ENCODE assay signal across 8 cellular contexts in the genomic region with DNA sequence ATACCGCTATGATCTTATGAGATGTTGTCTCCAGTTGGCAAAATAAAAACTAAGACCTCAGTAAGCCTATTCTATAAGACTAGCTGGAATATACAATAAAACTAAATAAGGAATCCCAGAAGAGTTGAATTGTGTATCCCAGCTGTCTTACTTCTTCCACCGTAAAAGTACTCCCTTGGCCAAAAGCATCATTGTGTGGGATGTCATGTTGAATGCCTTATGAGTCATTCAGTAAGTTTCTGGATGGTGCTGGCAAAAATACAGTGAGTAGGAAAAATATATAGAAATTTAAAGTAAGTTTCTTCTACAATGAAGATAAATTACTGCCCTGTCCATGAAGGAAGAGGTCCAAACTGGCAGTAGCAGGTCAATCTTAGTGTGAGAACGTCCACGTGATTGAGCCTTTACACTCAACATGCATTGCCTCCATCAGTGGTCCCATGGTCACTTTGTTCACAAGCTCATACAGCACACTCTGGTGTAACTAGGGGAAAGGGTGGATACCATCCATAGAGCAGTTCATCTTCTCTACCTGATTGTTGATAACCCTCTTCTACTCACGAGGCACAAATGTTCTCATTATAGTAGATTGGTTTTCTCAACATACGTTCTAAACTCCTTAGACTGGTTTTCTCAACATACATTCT. TPM values are rescaled to one million over a fixed set of nuclear protein-coding genes. Genes with fewer than 3 reads are reported as not detected.
DNase-seq lines count a peak whose midpoint lies in the region; ATAC-seq and TF ChIP-seq lines count a peak whose summit lies in the region.

No MANE protein-coding gene starts in this region.

- no peak for TF ChIP-seq RAD21 in IMR-90 (IDR thresholded peaks at IDR 0.05; ENCODE audit: low read length)

- no peak for TF ChIP-seq POLR2A in IMR-90 (IDR thresholded peaks at IDR 0.05; ENCODE audit: low read depth, low read length)

- H3K4me3 ChIP-seq in IMR-90 (ENCODE audit: insufficient read depth, low read depth, low read length) (no peak overlapping the region), brain microvascular endothelial cell (ENCODE audit: low read depth, low read length) (no peak overlapping the region), smooth muscle cell (no peak overlapping the region), hepatocyte (no peak overlapping the region)

- H2AFZ ChIP-seq in IMR-90 (replicated peaks; ENCODE audit: low read length, poor library complexity) (peak overlapping the region; percentile 48), smooth muscle cell (ENCODE audit: low read depth) (no peak overlapping the region), hepatocyte (no peak overlapping the region)

- H3K27me3 ChIP-seq in IMR-90 (ENCODE audit: control insufficient read depth, insufficient read depth, low read length): peaks cover 8% of the 10 kb centered on the region
- H3K27me3 ChIP-seq in brain microvascular endothelial cell (replicated peaks): no peaks in the 10 kb centered on the region
- no peaks in the 10 kb centered on the region for H3K27me3 ChIP-seq in smooth muscle cell (ENCODE audit: low read depth)
- no peaks in the 10 kb centered on the region for H3K27me3 ChIP-seq in hepatocyte

- dilution Hi-C loops in IMR-90 (cut with HindIII; ENCODE audit: low sequenced_read_pairs, unreplicated experiment): no loop called here

- WGBS in IMR-90 (ENCODE audit: extremely low coverage in 2 of 2, insufficient read length in 1 of 2), 2 experiments: no CpG with 5 or more reads among the region's 6 CpGs
- 82% methylated on average over 6 of the region's 6 CpGs for WGBS in smooth muscle cell (ENCODE audit: low lambda C conversion rate)
- 92% methylated on average over 6 of the region's 6 CpGs for WGBS in hepatocyte (ENCODE audit: low lambda C conversion rate, missing lambda C conversion rate)

- H3K36me3 ChIP-seq in IMR-90 (ENCODE audit: control insufficient read depth, insufficient read depth, low read length) (no peaks in the 10 kb centered on the region), brain microvascular endothelial cell (replicated peaks) (no peaks in the 10 kb centered on the region), smooth muscle cell (ENCODE audit: low read depth) (no peaks in the 10 kb centered on the region), hepatocyte (replicated peaks; ENCODE audit: insufficient read depth, low read depth) (no peaks in the 10 kb centered on the region)

- in situ Hi-C loops in IMR-90 (cut with MboI; ENCODE audit: low sequenced_read_pairs): no loop called here
- in situ Hi-C loops in brain microvascular endothelial cell (cut with HindIII; ENCODE audit: low pct_ligation_motif_present, low sequenced_read_pairs): no loop called here

- H3F3A ChIP-seq in smooth muscle cell (ENCODE audit: low read depth): no peaks in the 10 kb centered on the region

- H4K91ac ChIP-seq in IMR-90 (ENCODE audit: insufficient read depth, low read depth, low read length): no peak overlapping the region

- H3K79me1 ChIP-seq in IMR-90 (ENCODE audit: low read depth in 1 of 2, low read length in 2 of 2): no peaks in the 10 kb centered on the region

- H3K14ac ChIP-seq in IMR-90 (replicated peaks; ENCODE audit: low read depth, low read length): 0 out of 2 replicates have a peak overlapping the region, but pooled peaks have one; percentile 33

- CTCF ChIA-PET in activated CD4-positive, alpha-beta T cell treated with anti-CD3 and anti-CD28 coated beads, Interleukin-2, amount 10 ng/mL, durations not matched to agents 7 days and 5 days (lab: Charles Lee): interaction anchor here (0.7 to 2.5 kb wide), 10 partner anchors 11 to 123 kb away, joined by 3 to 18 read pairs (median 4); partner anchors contain the start of genes ABCC10 and ZNF318
- CTCF ChIA-PET in IMR-90 (lab: Yijun Ruan, JAX): no interaction called here

- no peak overlapping the region for H4K5ac ChIP-seq in IMR-90 (ENCODE audit: low read depth, low read length)

- POLR2A ChIA-PET in activated CD4-positive, alpha-beta T cell treated with anti-CD3 and anti-CD28 coated beads, Interleukin-2, amount 10 ng/mL, durations not matched to agents 7 days and 5 days (lab: Charles Lee): interaction anchor here (0.7 kb wide), 1 partner anchor 210 kb away, joined by 3 read pairs; no protein-coding TSS in a partner anchor
- POLR2A ChIA-PET in IMR-90 (lab: Charles Lee; ENCODE audit: unreplicated experiment): no interaction called here

- peak overlapping the region; percentile 41 for H3K4me3 Mint-ChIP-seq in activated CD4-positive, alpha-beta T cell treated with anti-CD3 and anti-CD28 coated beads, Interleukin-2, amount 10 ng/mL, durations not matched to agents 7 days and 5 days

- H3K79me2 ChIP-seq in smooth muscle cell (ENCODE audit: low read depth) (no peaks in the 10 kb centered on the region), hepatocyte (no peaks in the 10 kb centered on the region)

- H3K9me2 ChIP-seq in hepatocyte (replicated peaks; ENCODE audit: insufficient read depth): no peaks in the 10 kb centered on the region

- no peak overlapping the region for H3K23ac ChIP-seq in IMR-90 (ENCODE audit: low read depth, low read length)

- intact Hi-C loops in IMR-90 (cut with micrococcal nuclease): no loop called here

- H3K36me3 Mint-ChIP-seq in activated CD4-positive, alpha-beta T cell treated with anti-CD3 and anti-CD28 coated beads, Interleukin-2, amount 10 ng/mL, durations not matched to agents 7 days and 5 days (ENCODE audit: low read depth): peaks cover 20% of the 10 kb centered on the region

- no peak overlapping the region for H2BK20ac ChIP-seq in IMR-90 (ENCODE audit: low read depth, low read length)

- peak; percentile 87 for ATAC-seq in IMR-90 (ENCODE audit: low read depth)
- ATAC-seq in HG02759 (IDR thresholded peaks at IDR 0.05; ENCODE audit: unreplicated experiment): no peak

- no peak overlapping the region for H2BK120ac ChIP-seq in IMR-90 (ENCODE audit: low read depth, low read length)

- H3K18ac ChIP-seq in IMR-90 (ENCODE audit: low read depth, low read length): no peak overlapping the region

- H2BK15ac ChIP-seq in IMR-90 (ENCODE audit: low read depth, low read length): no peak overlapping the region

- peaks cover 49% of the 10 kb centered on the region for H3K27me3 Mint-ChIP-seq in activated CD4-positive, alpha-beta T cell treated with anti-CD3 and anti-CD28 coated beads, Interleukin-2, amount 10 ng/mL, durations not matched to agents 7 days and 5 days

- no peak overlapping the region for H2AK9ac ChIP-seq in IMR-90 (replicated peaks; ENCODE audit: low read depth, low read length, poor library complexity)

- no peaks in the 10 kb centered on the region for H3K9me3 ChIP-seq in IMR-90 (ENCODE audit: control insufficient read depth, insufficient read depth, low read length)
- H3K9me3 ChIP-seq in smooth muscle cell (replicated peaks; ENCODE audit: low read depth): no peaks in the 10 kb centered on the region
- H3K9me3 ChIP-seq in hepatocyte (ENCODE audit: low read depth): no peaks in the 10 kb centered on the region

- no peak overlapping the region for H3K27ac ChIP-seq in IMR-90 (ENCODE audit: insufficient read depth, low read length)
- H3K27ac ChIP-seq in brain microvascular endothelial cell: peak overlapping the region; percentile 32
- peak overlapping the region; percentile 8 for H3K27ac ChIP-seq in smooth muscle cell (ENCODE audit: low read depth)
- no peak overlapping the region for H3K27ac ChIP-seq in hepatocyte

- peak overlapping the region; percentile 35; the same call in 1 of the 2 replicates for H3K4ac ChIP-seq in IMR-90 (ENCODE audit: low read depth, low read length)

- no TSS peak for BruUV-seq in IMR-90 (replicated peaks; lab: Mats Ljungman, UMichigan)

- H4K20me1 ChIP-seq in IMR-90 (ENCODE audit: insufficient read depth, low read length) (no peaks in the 10 kb centered on the region), smooth muscle cell (ENCODE audit: low read depth) (no peaks in the 10 kb centered on the region), hepatocyte (ENCODE audit: insufficient read depth, poor library complexity, severe bottlenecking) (no peaks in the 10 kb centered on the region)

- H3K4me1 ChIP-seq in IMR-90 (ENCODE audit: control insufficient read depth, insufficient read depth, low read length): peaks cover 2% of the 10 kb centered on the region
- H3K4me1 ChIP-seq in smooth muscle cell (ENCODE audit: low read depth): no peaks in the 10 kb centered on the region
- H3K4me1 ChIP-seq in hepatocyte (ENCODE audit: insufficient read depth): no peaks in the 10 kb centered on the region

- H3K4me1 Mint-ChIP-seq in activated CD4-positive, alpha-beta T cell treated with anti-CD3 and anti-CD28 coated beads, Interleukin-2, amount 10 ng/mL, durations not matched to agents 7 days and 5 days: peaks cover 51% of the 10 kb centered on the region

- peaks cover 4% of the 10 kb centered on the region for H3K9me3 Mint-ChIP-seq in activated CD4-positive, alpha-beta T cell treated with anti-CD3 and anti-CD28 coated beads, Interleukin-2, amount 10 ng/mL, durations not matched to agents 7 days and 5 days

- no peak overlapping the region for H3K9ac ChIP-seq in IMR-90 (ENCODE audit: low read depth, low read length)
- H3K9ac ChIP-seq in smooth muscle cell (ENCODE audit: low read depth): no peak overlapping the region

- H3K27ac Mint-ChIP-seq in activated CD4-positive, alpha-beta T cell treated with anti-CD3 and anti-CD28 coated beads, Interleukin-2, amount 10 ng/mL, durations not matched to agents 7 days and 5 days: peak overlapping the region; percentile 93

- H4K8ac ChIP-seq in IMR-90 (ENCODE audit: low read depth in 2 of 2, low read length in 2 of 2): no peak overlapping the region; a peak in 1 of 4 replicates

- H3K4me2 ChIP-seq in IMR-90 (ENCODE audit: low read depth, low read length): no peak overlapping the region
- H3K4me2 ChIP-seq in smooth muscle cell: peak overlapping the region; percentile 5
- no peak overlapping the region for H3K4me2 ChIP-seq in hepatocyte

- no peak overlapping the region; the same call in 1 of the 2 replicates for H2AK5ac ChIP-seq in IMR-90 (ENCODE audit: low read depth, low read length)

- no peak overlapping the region for H2BK5ac ChIP-seq in IMR-90 (ENCODE audit: low read depth, low read length, poor library complexity, severe bottlenecking)

- no peak overlapping the region for H3K56ac ChIP-seq in IMR-90 (ENCODE audit: extremely low read depth, insufficient read depth, low read length)

- TF ChIP-seq CTCF in IMR-90 (conservative IDR thresholded peaks at IDR 0.05; ENCODE audit: low read depth, low read length) (no peak), brain microvascular endothelial cell (IDR thresholded peaks at IDR 0.05; ENCODE audit: low read depth, low read length, missing control alignments) (no peak), smooth muscle cell (IDR thresholded peaks at IDR 0.05; ENCODE audit: borderline replicate concordance, insufficient read depth, poor library complexity, severe bottlenecking) (no peak), hepatocyte (IDR thresholded peaks at IDR 0.05; ENCODE audit: poor library complexity) (no peak)

- DNase-seq in activated CD4-positive, alpha-beta T cell treated with anti-CD3 and anti-CD28 coated beads, Interleukin-2, amount 10 ng/mL, durations not matched to agents 7 days and 5 days: no peak
- no peak for DNase-seq in activated CD4-positive, alpha-beta T cell treated with anti-CD3 and anti-CD28 coated beads for 1 hour
- DNase-seq in IMR-90: peak; percentile 84
- DNase-seq in brain microvascular endothelial cell: peak; percentile 47
- DNase-seq in smooth muscle cell (lab: John Stamatoyannopoulos, UW; ENCODE audit: unreplicated experiment): no peak
- DNase-seq in hepatocyte (ENCODE audit: low spot score): no peak
- DNase-seq in DMS153 treated with DMSO at 0.1 percent for 48 hours (lab: John Stamatoyannopoulos, UW; ENCODE audit: unreplicated experiment): no peak

- peaks cover 2% of the 10 kb centered on the region; the same call in 1 of the 2 replicates for H3K9me1 ChIP-seq in IMR-90 (ENCODE audit: insufficient read depth, low read length)

RNA-seq across cellular contexts. Expression of gene ZNF318, which starts 13.7 kb away (rescaled TPM):
- 10 to 100 TPM; 12.8 to 14.5 TPM for total RNA-seq in activated CD4-positive, alpha-beta T cell treated with anti-CD3 and anti-CD28 coated beads, Interleukin-2, amount 10 ng/mL, durations not matched to agents 7 days and 5 days
- 5.6 and 5.7 TPM in 2 replicates for total RNA-seq in IMR-90 (2012; rRNA removed)
- 6.6 and 6.7 TPM in 2 replicates for polyA plus RNA-seq in IMR-90 (2012; rRNA removed)
- polyA plus RNA-seq in IMR-90 (2012; cell fraction: cytosol; rRNA removed): 2.5 and 2.8 TPM in 2 replicates
- polyA plus RNA-seq in IMR-90 (2012; cell fraction: nucleus; rRNA removed; ENCODE audit: low replicate concordance): 7.3 and 14.8 TPM in 2 replicates
- 13.8 and 14.7 TPM in 2 replicates for total RNA-seq in smooth muscle cell
- 5.8 and 6.7 TPM in 2 replicates for polyA plus RNA-seq in smooth muscle cell
- total RNA-seq in hepatocyte: 13.4 and 14.4 TPM in 2 replicates
- 6.4 and 6.9 TPM in 2 replicates for polyA plus RNA-seq in hepatocyte

RNA-seq across cellular contexts. Expression of gene ABCC10, which starts 44.2 kb away (rescaled TPM):
- total RNA-seq in activated CD4-positive, alpha-beta T cell treated with anti-CD3 and anti-CD28 coated beads, Interleukin-2, amount 10 ng/mL, durations not matched to agents 7 days and 5 days: 10 to 100 TPM; 47.1 to 53.2 TPM
- total RNA-seq in IMR-90 (2012; rRNA removed) (4.7 and 7.0 TPM in 2 replicates), smooth muscle cell (11.2 and 12.5 TPM in 2 replicates), hepatocyte (16.7 and 17.6 TPM in 2 replicates)
- polyA plus RNA-seq in IMR-90 (2012; rRNA removed) (26.3 and 28.0 TPM in 2 replicates), smooth muscle cell (17.8 and 35.0 TPM in 2 replicates), hepatocyte (33.3 and 41.3 TPM in 2 replicates)
- 12.0 and 19.1 TPM in 2 replicates for polyA plus RNA-seq in IMR-90 (2012; cell fraction: cytosol; rRNA removed)
- polyA plus RNA-seq in IMR-90 (2012; cell fraction: nucleus; rRNA removed; ENCODE audit: low replicate concordance): 49.8 and 115 TPM in 2 replicates

Comparison
In these comparisons a context has a peak if more than half of its experiments do, and no peak if none do; other contexts are left out.
1. DNase-seq: peak in IMR-90 (single experiment) and brain microvascular endothelial cell (single experiment); none in activated CD4-positive, alpha-beta T cell treated with anti-CD3 and anti-CD28 coated beads, Interleukin-2, amount 10 ng/mL, durations not matched to agents 7 days and 5 days (single experiment), activated CD4-positive, alpha-beta T cell treated with anti-CD3 and anti-CD28 coated beads for 1 hour (single experiment), smooth muscle cell (single experiment), hepatocyte (single experiment) and DMS153 treated with DMSO at 0.1 percent for 48 hours (single experiment).
2. H3K27ac ChIP-seq: peak in brain microvascular endothelial cell (single experiment) and smooth muscle cell (single experiment); none in IMR-90 (single experiment) and hepatocyte (single experiment).